1 cellular context compared by ENCODE assay signal in genomic region chr19:38671654-38672053, GRCh38.
TF ChIP-seq lines count a peak whose summit lies in the region.

No MANE protein-coding gene starts in this region.

TF ChIP-seq in SK-N-SH, 30 proteins besides CTCF, POLR2A, EP300 and RAD21 (continued from another document):
- TF ChIP-seq MAX (IDR thresholded peaks at IDR 0.05; ENCODE audit: low read depth) (no peak), CHD2 (IDR thresholded peaks at IDR 0.05; ENCODE audit: low read length, partially characterized antibody) (no peak), NFIC (IDR thresholded peaks at IDR 0.05; ENCODE audit: borderline replicate concordance) (no peak)
